In genomic region chr1:113072757-113073456, GRCh38 we compare ENCODE assay signal across 8 cellular contexts. TPM values are rescaled to one million over a fixed set of nuclear protein-coding genes. Genes with fewer than 3 reads are reported as not detected.
DNase-seq lines count a peak whose midpoint lies in the region; ATAC-seq and TF ChIP-seq lines count a peak whose summit lies in the region.

TSS of gene LRIG2 (plus strand) at chr1:113073198. CDS start at chr1:113073407, 209 bp downstream.

- peak; percentile 96 for TF ChIP-seq CTCF in CD4-positive, alpha-beta T cell (IDR thresholded peaks at IDR 0.05)
- TF ChIP-seq CTCF in liver (IDR thresholded peaks at IDR 0.05; ENCODE audit: low read depth, low read length, missing input control), result peak; percentile 54

- H3K27me3 Mint-ChIP-seq in CD4-positive, alpha-beta T cell, result no peaks in the 10 kb centered on the region

- intact Hi-C loops in CD4-positive, alpha-beta T cell (cut with DNase I, micrococcal nuclease), result loop anchor here (2.0 to 10.0 kb wide), 9 partner anchors 116 to 1439 kb away; partner anchors contain the start of genes RSBN1 (in 2 of the 2), SLC16A1 (in 2 of the 2), CTTNBP2NL (in 1 of the 2) and TRIM33 (in 1 of the 2)

- no peaks in the 10 kb centered on the region for H3K9me3 Mint-ChIP-seq in CD4-positive, alpha-beta T cell

- H3K36me3 ChIP-seq in liver (ENCODE audit: control insufficient read depth in 4 of 4, insufficient read depth in 3 of 4, low read depth in 1 of 4, low read length in 3 of 4), result peaks cover 0 to under 1% (median 0%) of the 10 kb centered on the region in 4 donors

- WGBS in liver, result under 1% methylated on average over 48 of the region's 48 CpGs

- peak; percentile 96 for ATAC-seq in CD4-positive, alpha-beta T cell (ENCODE audit: poor library complexity)
- ATAC-seq in GM19397 (IDR thresholded peaks at IDR 0.05; ENCODE audit: unreplicated experiment) (peak; percentile 97), HG03571 (IDR thresholded peaks at IDR 0.05; ENCODE audit: unreplicated experiment) (peak; percentile 96)

- H3K27ac Mint-ChIP-seq in CD4-positive, alpha-beta T cell, result peak within 1 kb of the TSS; percentile 84

- peak; percentile 94 to 99 (median 97) for DNase-seq in CD4-positive, alpha-beta T cell
- DNase-seq in NCI-H774 (lab: John Stamatoyannopoulos, UW) (peak; percentile 94), dermis microvascular lymphatic vessel endothelial cell (ENCODE audit: low read depth in 2 of 2) (peak; percentile 73 to 98)
- DNase-seq in activated CD4-positive, alpha-beta T cell treated with anti-CD3 and anti-CD28 coated beads, Interleukin-2, amount 50 U/mL, for 4 hours, result peak; percentile 98 to 99
- DNase-seq in stimulated activated CD4-positive, alpha-beta T cell treated with anti-CD3 and anti-CD28 coated beads, Interleukin-4, amount 100 ng/mL, for 24 hours, result peak; percentile 99

- peaks cover 5 to 21% (median 15%) of the 10 kb centered on the region in 4 donors for H3K4me1 ChIP-seq in liver (ENCODE audit: control insufficient read depth in 4 of 4, insufficient read depth in 4 of 4, low read length in 3 of 4)

- H3K36me3 Mint-ChIP-seq in CD4-positive, alpha-beta T cell (ENCODE audit: low read depth), result peaks cover 24% of the 10 kb centered on the region

- no peaks in the 10 kb centered on the region for H3K27me3 ChIP-seq in CD4-positive, alpha-beta T cell (ENCODE audit: control insufficient read depth, insufficient read depth, low read length)
- H3K27me3 ChIP-seq in liver (ENCODE audit: control insufficient read depth in 4 of 4, insufficient read depth in 4 of 4, low read length in 3 of 4), result no peaks in the 10 kb centered on the region

- peak within 1 kb of the TSS; percentile 75 to 90 (median 89) for H3K4me3 ChIP-seq in liver (ENCODE audit: low read depth in 1 of 3, low read length in 3 of 3)

- CTCF ChIA-PET in CD4-positive, alpha-beta T cell (lab: Charles Lee), result interaction anchor here (0.6 to 2.1 kb wide), 47 partner anchors 10 to 875 kb away, joined by 3 to 23 read pairs (median 4); partner anchors contain the start of genes AP4B1, MAGI3, MOV10 and PPM1J

- H3K27ac ChIP-seq in CD4-positive, alpha-beta T cell (ENCODE audit: low read depth, low read length), result peak within 1 kb of the TSS; percentile 74
- H3K27ac ChIP-seq in liver (ENCODE audit: low read depth in 1 of 2, low read length in 2 of 2), result peak within 1 kb of the TSS; percentile 82 to 92

- POLR2A ChIA-PET in CD4-positive, alpha-beta T cell (lab: Charles Lee), result interaction anchor here (0.6 to 2.1 kb wide), 25 partner anchors 10 to 832 kb away, joined by 3 to 19 read pairs (median 4); partner anchors contain the start of genes AP4B1, MOV10, PPM1J and RSBN1

- H3K4me1 Mint-ChIP-seq in CD4-positive, alpha-beta T cell (ENCODE audit: low read depth), result peaks cover 34% of the 10 kb centered on the region

- peak within 1 kb of the TSS; percentile 92 for H3K4me3 Mint-ChIP-seq in CD4-positive, alpha-beta T cell

- peak within 1 kb of the TSS; percentile 75 to 76 for H3K9ac ChIP-seq in liver (ENCODE audit: low read depth in 1 of 2, low read length in 2 of 2)

- TF ChIP-seq RAD21 in liver (IDR thresholded peaks at IDR 0.05), result peak; percentile 78 to 80

- H3K9me3 ChIP-seq in CD4-positive, alpha-beta T cell (ENCODE audit: control insufficient read depth, low read length), result no peaks in the 10 kb centered on the region
- no peaks in the 10 kb centered on the region for H3K9me3 ChIP-seq in liver (ENCODE audit: control insufficient read depth in 4 of 4, low read length in 3 of 4)

TF ChIP-seq in liver, 16 proteins besides CTCF, POLR2A, EP300 and RAD21:
- TF ChIP-seq EGR1 (IDR thresholded peaks at IDR 0.05; ENCODE audit: low read depth in 2 of 2) (no peak), REST (IDR thresholded peaks at IDR 0.05) (peak; percentile 48), MAX (IDR thresholded peaks at IDR 0.05) (no peak), ZBTB33 (IDR thresholded peaks at IDR 0.05) (peak; percentile 33), ATF3 (IDR thresholded peaks at IDR 0.05) (no peak), FOXA1 (IDR thresholded peaks at IDR 0.05) (peak; percentile 4), HNF4G (IDR thresholded peaks at IDR 0.05) (peak; percentile 32), YY1 (IDR thresholded peaks at IDR 0.05) (peak; percentile 95), NR2F2 (IDR thresholded peaks at IDR 0.05) (peak; percentile 59), JUND (IDR thresholded peaks at IDR 0.05) (peak; percentile 85), TAF1 (conservative IDR thresholded peaks at IDR 0.05) (no peak), GABPA (IDR thresholded peaks at IDR 0.05 in 1 of 2, conservative IDR thresholded peaks at IDR 0.05 in 1 of 2) (peak in 1 of 2 donors; percentile 24), FOXA2 (IDR thresholded peaks at IDR 0.05) (no peak), HNF4A (conservative IDR thresholded peaks at IDR 0.05) (peak; percentile 65 to 84), RXRA (IDR thresholded peaks at IDR 0.05) (peak; percentile 87 to 96), SP1 (IDR thresholded peaks at IDR 0.05) (peak; percentile 75)

RNA-seq across cellular contexts. Expression of gene LRIG2, which starts in this region (rescaled TPM):
- 10 to 100 TPM; 12.9 to 15.8 TPM for total RNA-seq in CD4-positive, alpha-beta T cell
- total RNA-seq in dermis microvascular lymphatic vessel endothelial cell, result 6.4 and 10.5 TPM in 2 replicates
- 10 to 100 TPM in 1 of 2 donors, 1 to 10 TPM in 1; 9.4 to 11.9 TPM for total RNA-seq in liver
- polyA plus RNA-seq in liver, result 1 to 10 TPM; 1.3 to 2.6 TPM

Comparison
In these comparisons a context has a peak if more than half of its experiments do, and no peak if none do; other contexts are left out.
1. Peak in every context shown above with its lines: DNase-seq, ATAC-seq, H3K4me3 ChIP-seq and H3K27ac ChIP-seq.